In the genomic region with DNA sequence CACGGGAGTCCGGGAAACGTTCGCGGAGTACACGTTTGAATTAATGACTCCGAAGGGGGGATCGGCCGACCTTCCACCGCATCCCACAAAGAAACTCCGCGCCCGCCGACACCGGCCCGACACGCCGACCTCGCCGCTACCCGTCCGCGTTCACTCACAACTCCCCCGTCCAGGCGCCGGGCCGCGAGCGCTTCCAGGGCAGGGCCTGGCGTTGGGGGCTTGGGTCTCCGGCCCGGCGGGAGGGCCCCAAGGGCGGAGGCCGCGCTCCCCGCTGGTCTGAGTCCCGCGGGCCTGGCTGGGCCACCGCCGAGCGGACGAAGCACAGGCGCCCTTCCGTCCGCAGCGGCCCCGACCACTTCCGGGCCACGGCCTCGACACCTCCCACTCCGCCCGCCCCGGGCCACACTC, we compare ENCODE assay signal across 7 cellular contexts. TPM values are rescaled to one million over a fixed set of nuclear protein-coding genes. Genes with fewer than 3 reads are reported as not detected.
DNase-seq lines count a peak whose midpoint lies in the region; ATAC-seq, FAIRE-seq and TF ChIP-seq lines count a peak whose summit lies in the region.
"Not testable (repeated sequence)": the region's sequence is repeated elsewhere in the genome, so short reads cannot be mapped to it uniquely, and the experiment has no call there.

No MANE protein-coding gene starts in this region.

- not testable (repeated sequence) for TF ChIP-seq RAD21 in GM12878 (IDR thresholded peaks at IDR 0.05; ENCODE audit: insufficient read depth, low read depth, low read length)

- not testable (repeated sequence) for H3K4me1 ChIP-seq in HAP-1
- H3K4me1 ChIP-seq in GM12878 (ENCODE audit: control insufficient read depth, insufficient read depth, low read length), result peaks cover 11% of the 10 kb centered on the region
- peaks cover 19 to 23% of the 10 kb centered on the region in 2 experiments for H3K4me1 ChIP-seq in neutrophil (ENCODE audit: control insufficient read depth in 1 of 2, insufficient read depth in 1 of 2, low read depth in 1 of 2, low read length in 1 of 2)

- FAIRE-seq in GM12878 (lab: Jason Lieb, UNC), result not testable (repeated sequence)

- not testable (repeated sequence) for H3K9me2 ChIP-seq in SU-DHL-6 (replicated peaks; ENCODE audit: insufficient read depth, low read length)

- not testable (repeated sequence) for H3K9me3 ChIP-seq in HAP-1; SU-DHL-6 (ENCODE audit: insufficient read depth, low read length); GM12878 (replicated peaks; ENCODE audit: control insufficient read depth, insufficient read depth, low read length); neutrophil

- not testable (repeated sequence) for H3F3A ChIP-seq in SU-DHL-6 (ENCODE audit: insufficient read depth)

- not testable (repeated sequence) for BruUV-seq in GM12878 (replicated peaks; lab: Mats Ljungman, UMichigan)

- POLR2A ChIA-PET in GM12878 (lab: Charles Lee), result not testable (repeated sequence)

- H3K27me3 ChIP-seq in HAP-1 (ENCODE audit: low read depth); SU-DHL-6 (ENCODE audit: low read length); GM12878 (replicated peaks in 1 of 2; ENCODE audit: control insufficient read depth in 2 of 2, insufficient read depth in 2 of 2, low read length in 1 of 2); neutrophil: not testable (repeated sequence)

- TF ChIP-seq EP300 in GM12878 (IDR thresholded peaks at IDR 0.05; ENCODE audit: borderline replicate concordance in 1 of 2, control insufficient read depth in 1 of 2, low read depth in 2 of 2, low read length in 2 of 2), result not testable (repeated sequence)

- TF ChIP-seq CTCF in SU-DHL-6 (IDR thresholded peaks at IDR 0.05; ENCODE audit: insufficient read depth, low read length, poor library complexity, severe bottlenecking); GM12878 (IDR thresholded peaks at IDR 0.05 in 2 of 3, conservative IDR thresholded peaks at IDR 0.05 in 1 of 3; ENCODE audit: control insufficient read depth in 2 of 3, extremely low read depth in 1 of 3, insufficient read depth in 1 of 3, low read depth in 3 of 3, low read length in 3 of 3); neutrophil (IDR thresholded peaks at IDR 0.05): not testable (repeated sequence)

- H3K36me3 ChIP-seq in HAP-1 (replicated peaks), result peaks cover 37% of the 10 kb centered on the region
- peaks cover 18% of the 10 kb centered on the region for H3K36me3 ChIP-seq in SU-DHL-6 (ENCODE audit: low read length)
- H3K36me3 ChIP-seq in GM12878 (ENCODE audit: control insufficient read depth in 2 of 2, insufficient read depth in 2 of 2, low read length in 1 of 2), result peaks cover 13 to 14% of the 10 kb centered on the region in 2 experiments; a peak in 3 of 4 replicates
- peaks cover 16% of the 10 kb centered on the region for H3K36me3 ChIP-seq in neutrophil

- WGBS in GM12878 (ENCODE audit: insufficient coverage, insufficient replicate concordance, low lambda C conversion rate, missing lambda C conversion rate), result 2% methylated on average over 46 of the region's 54 CpGs

- RAD21 ChIA-PET in GM12878 (lab: Charles Lee; ENCODE audit: unreplicated experiment), result not testable (repeated sequence)

- peak overlapping the region; percentile 95 for H3K4me2 ChIP-seq in SU-DHL-6 (ENCODE audit: low read depth, low read length, poor library complexity, severe bottlenecking)
- H3K4me2 ChIP-seq in GM12878 (ENCODE audit: control insufficient read depth, insufficient read depth), result 0 out of 2 replicates have a peak overlapping the region, but pooled peaks have one; percentile 7

- ATAC-seq in GM18517 (IDR thresholded peaks at IDR 0.05; ENCODE audit: unreplicated experiment) (peak; percentile 48), HG03565 (IDR thresholded peaks at IDR 0.05; ENCODE audit: unreplicated experiment) (peak; percentile 53), GM12878 (peak; percentile 84), left ventricle myocardium superior (peak; percentile 89)

- H3K27ac ChIP-seq in SU-DHL-6 (ENCODE audit: low read depth, low read length) (peak overlapping the region; percentile 94), GM12878 (ENCODE audit: control insufficient read depth, insufficient read depth) (peak overlapping the region; percentile 90), neutrophil (peak overlapping the region; percentile 96)

- intact Hi-C loops in GM12878 (cut with micrococcal nuclease; ENCODE audit: unreplicated experiment), result loop anchor here (10.0 kb wide), 1 partner anchor 237 kb away; no protein-coding TSS in a partner anchor
- intact Hi-C loops in left ventricle myocardium superior (cut with micrococcal nuclease), result not testable (repeated sequence)

- H3K9ac ChIP-seq in SU-DHL-6 (ENCODE audit: low read length), result peak overlapping the region; percentile 82
- H3K9ac ChIP-seq in GM12878 (ENCODE audit: control insufficient read depth, insufficient read depth, low read length), result peak overlapping the region; percentile 78

- DNase-seq in HAP-1 (ENCODE audit: low spot score in 2 of 2); GM12878 (ENCODE audit: low read depth, low spot score); left ventricle myocardium superior: not testable (repeated sequence)

- not testable (repeated sequence) for H2AFZ ChIP-seq in SU-DHL-6 (ENCODE audit: low read depth, low read length, severe bottlenecking)
- peak overlapping the region; percentile 97 for H2AFZ ChIP-seq in GM12878 (ENCODE audit: control insufficient read depth, low read depth, low read length)

- H4K20me1 ChIP-seq in SU-DHL-6 (ENCODE audit: low read depth, low read length), result peaks cover 19% of the 10 kb centered on the region
- H4K20me1 ChIP-seq in GM12878 (ENCODE audit: control insufficient read depth, insufficient read depth), result peaks cover 16% of the 10 kb centered on the region

- in situ Hi-C loops in HAP-1 (cut with MboI; ENCODE audit: low sequenced_read_pairs); GM12878 (cut with MboI): not testable (repeated sequence)

- CTCF ChIA-PET in GM12878 (lab: Yijun Ruan, JAX), result not testable (repeated sequence)

- SMC1A ChIA-PET in GM12878 (lab: Charles Lee; ENCODE audit: uncharacterized antibody, unreplicated experiment), result not testable (repeated sequence)

- TF ChIP-seq POLR2A in GM12878 (IDR thresholded peaks at IDR 0.05; ENCODE audit: low read depth, low read length), result not testable (repeated sequence)

- peaks cover 61% of the 10 kb centered on the region for H3K79me2 ChIP-seq in SU-DHL-6 (ENCODE audit: insufficient read depth, low read length)
- peaks cover 56% of the 10 kb centered on the region for H3K79me2 ChIP-seq in GM12878 (ENCODE audit: control insufficient read depth, insufficient read depth, low read length)

- H3K4me3 ChIP-seq in HAP-1 (peak overlapping the region; percentile 97), SU-DHL-6 (ENCODE audit: insufficient read depth, low read length, poor library complexity, severe bottlenecking) (peak overlapping the region; percentile 78), GM12878 (peak overlapping the region; percentile 79), neutrophil (ENCODE audit: low read depth in 1 of 2, low read length in 1 of 2) (peak overlapping the region; percentile 91 to 99)

RNA-seq across cellular contexts. Expression of a gene that starts 0.4 kb away (rescaled TPM):
- total RNA-seq in GM12878 (2013; cell fraction: nucleolus; rRNA removed), result 176 and 199 TPM in 2 replicates
- total RNA-seq in GM12878 (2014; rRNA removed) (169 and 185 TPM in 2 replicates), GM12878 (2014; rRNA removed; fragmentation: Illumina TruSeq; extraction: Trizol) (125 and 137 TPM in 2 replicates), GM12878 (2021) (246 and 258 TPM in 2 replicates), left ventricle myocardium superior (113 TPM)
- 125 TPM for polyA plus RNA-seq in GM12878 (2011; ENCODE audit: low read depth)
- polyA plus RNA-seq in GM12878 (2011; rRNA removed) (96.9 and 128 TPM in 2 replicates), GM12878 (2014; fragmentation: Illumina TruSeq; extraction: Trizol) (79.8 and 192 TPM in 2 replicates), GM12878 (2014; fragmentation: Nextera tagmentation; extraction: Ambion mirVana) (10 to 100 TPM; 38.2 to 63.5 TPM), GM12878 (2014; rRNA removed) (276 and 288 TPM in 2 replicates), GM12878 (2016; fragmentation: Nextera tagmentation; extraction: Ambion mirVana) (100 to 1,000 TPM; 358 to 359 TPM)
- 244 and 298 TPM in 2 replicates for polyA plus RNA-seq in GM12878 (2011; cell fraction: cytosol; rRNA removed)
- polyA plus RNA-seq in GM12878 (2011; cell fraction: nucleus; rRNA removed), result 175 and 214 TPM in 2 replicates
- 153 and 198 TPM in 2 replicates for polyA plus RNA-seq in GM12878 (2012)
- 91.6 and 162 TPM in 2 replicates for polyA minus RNA-seq in GM12878 (2011; rRNA and poly(A)+ RNA removed)
- 65.8 and 76.7 TPM in 2 replicates for polyA minus RNA-seq in GM12878 (2011; cell fraction: cytosol; rRNA and poly(A)+ RNA removed)
- polyA minus RNA-seq in GM12878 (2011; cell fraction: nucleus; rRNA and poly(A)+ RNA removed), result 52.1 and 94.6 TPM in 2 replicates

RNA-seq across cellular contexts. Expression of a gene that starts 16.1 kb away (rescaled TPM):
- total RNA-seq in GM12878 (2013; cell fraction: nucleolus; rRNA removed), result 37.8 and 39.2 TPM in 2 replicates
- total RNA-seq in GM12878 (2014; rRNA removed) (40.3 and 55.7 TPM in 2 replicates), GM12878 (2014; rRNA removed; fragmentation: Illumina TruSeq; extraction: Trizol) (12.7 and 13.5 TPM in 2 replicates), GM12878 (2021) (61.0 and 62.1 TPM in 2 replicates), left ventricle myocardium superior (225 TPM)
- polyA plus RNA-seq in GM12878 (2011; ENCODE audit: low read depth), result 7.1 TPM
- polyA plus RNA-seq in GM12878 (2011; rRNA removed) (18.1 and 35.8 TPM in 2 replicates), GM12878 (2014; fragmentation: Illumina TruSeq; extraction: Trizol) (1.7 and 7.2 TPM in 2 replicates), GM12878 (2014; fragmentation: Nextera tagmentation; extraction: Ambion mirVana) (10 to 100 TPM in 1 of 2 experiments, 1 to 10 TPM in 1; 2.2 to 13.8 TPM), GM12878 (2014; rRNA removed) (65.2 and 71.9 TPM in 2 replicates), GM12878 (2016; fragmentation: Nextera tagmentation; extraction: Ambion mirVana) (10 to 100 TPM; 12.7 to 82.1 TPM)
- polyA plus RNA-seq in GM12878 (2011; cell fraction: cytosol; rRNA removed), result 51.3 and 89.5 TPM in 2 replicates
- 55.2 and 55.6 TPM in 2 replicates for polyA plus RNA-seq in GM12878 (2011; cell fraction: nucleus; rRNA removed)
- polyA plus RNA-seq in GM12878 (2012), result 32.4 and 36.2 TPM in 2 replicates
- polyA minus RNA-seq in GM12878 (2011; rRNA and poly(A)+ RNA removed), result 6.6 and 22.3 TPM in 2 replicates
- polyA minus RNA-seq in GM12878 (2011; cell fraction: cytosol; rRNA and poly(A)+ RNA removed), result 14.2 and 17.0 TPM in 2 replicates
- polyA minus RNA-seq in GM12878 (2011; cell fraction: nucleus; rRNA and poly(A)+ RNA removed), result 11.7 and 20.1 TPM in 2 replicates

RNA-seq across cellular contexts. Expression of a gene that starts 31.3 kb away (rescaled TPM):
- 3.8 and 7.3 TPM in 2 replicates for total RNA-seq in GM12878 (2013; cell fraction: nucleolus; rRNA removed)
- 0.71 and 1.2 TPM in 2 replicates for total RNA-seq in GM12878 (2014; rRNA removed)
- total RNA-seq in GM12878 (2014; rRNA removed; fragmentation: Illumina TruSeq; extraction: Trizol), result 0.22 and 0.23 TPM in 2 replicates
- 0.93 and 1.5 TPM in 2 replicates for total RNA-seq in GM12878 (2021)
- polyA plus RNA-seq in GM12878 (2011; ENCODE audit: low read depth), result not detected
- 0.36 and 0.76 TPM in 2 replicates for polyA plus RNA-seq in GM12878 (2011; rRNA removed)
- 0.88 and 2.8 TPM in 2 replicates for polyA plus RNA-seq in GM12878 (2011; cell fraction: cytosol; rRNA removed)
- polyA plus RNA-seq in GM12878 (2011; cell fraction: nucleus; rRNA removed), result 23.0 and 27.6 TPM in 2 replicates
- 0.26 and 0.46 TPM in 2 replicates for polyA plus RNA-seq in GM12878 (2012)
- polyA plus RNA-seq in GM12878 (2014; fragmentation: Illumina TruSeq; extraction: Trizol), result 0.06 TPM in 1 of 2 replicates, not detected in the other
- polyA plus RNA-seq in GM12878 (2014; fragmentation: Nextera tagmentation; extraction: Ambion mirVana), result under 1 TPM; 0.10 to 0.13 TPM
- 0.79 and 1.7 TPM in 2 replicates for polyA plus RNA-seq in GM12878 (2014; rRNA removed)
- under 1 TPM; 0.20 to 0.36 TPM for polyA plus RNA-seq in GM12878 (2016; fragmentation: Nextera tagmentation; extraction: Ambion mirVana)
- 0.46 and 0.51 TPM in 2 replicates for polyA minus RNA-seq in GM12878 (2011; rRNA and poly(A)+ RNA removed)
- polyA minus RNA-seq in GM12878 (2011; cell fraction: cytosol; rRNA and poly(A)+ RNA removed), result 0.42 TPM in 1 of 2 replicates, not detected in the other
- 2.1 and 4.7 TPM in 2 replicates for polyA minus RNA-seq in GM12878 (2011; cell fraction: nucleus; rRNA and poly(A)+ RNA removed)
- total RNA-seq in left ventricle myocardium superior, result 0.47 TPM

RNA-seq across cellular contexts. Expression of a gene that starts 44.1 kb away (rescaled TPM):
- 52.9 and 53.6 TPM in 2 replicates for total RNA-seq in GM12878 (2013; cell fraction: nucleolus; rRNA removed)
- total RNA-seq in GM12878 (2014; rRNA removed), result 26.0 and 36.5 TPM in 2 replicates
- 6.0 and 6.9 TPM in 2 replicates for total RNA-seq in GM12878 (2014; rRNA removed; fragmentation: Illumina TruSeq; extraction: Trizol)
- total RNA-seq in GM12878 (2021), result 27.8 and 33.2 TPM in 2 replicates
- 3.8 TPM for polyA plus RNA-seq in GM12878 (2011; ENCODE audit: low read depth)
- polyA plus RNA-seq in GM12878 (2011; rRNA removed), result 3.1 and 10.8 TPM in 2 replicates
- 11.5 and 28.4 TPM in 2 replicates for polyA plus RNA-seq in GM12878 (2011; cell fraction: cytosol; rRNA removed)
- 140 and 186 TPM in 2 replicates for polyA plus RNA-seq in GM12878 (2011; cell fraction: nucleus; rRNA removed)
- polyA plus RNA-seq in GM12878 (2012), result 14.9 and 18.6 TPM in 2 replicates
- 0.32 and 2.3 TPM in 2 replicates for polyA plus RNA-seq in GM12878 (2014; fragmentation: Illumina TruSeq; extraction: Trizol)
- 1 to 10 TPM in 1 of 2 experiments, under 1 TPM in 1; 0.23 to 2.1 TPM for polyA plus RNA-seq in GM12878 (2014; fragmentation: Nextera tagmentation; extraction: Ambion mirVana)
- 26.7 and 34.0 TPM in 2 replicates for polyA plus RNA-seq in GM12878 (2014; rRNA removed)
- 10 to 100 TPM; 18.2 to 25.6 TPM for polyA plus RNA-seq in GM12878 (2016; fragmentation: Nextera tagmentation; extraction: Ambion mirVana)
- polyA minus RNA-seq in GM12878 (2011; rRNA and poly(A)+ RNA removed), result 6.8 and 16.1 TPM in 2 replicates
- polyA minus RNA-seq in GM12878 (2011; cell fraction: cytosol; rRNA and poly(A)+ RNA removed), result 7.1 and 8.9 TPM in 2 replicates
- 28.9 and 32.5 TPM in 2 replicates for polyA minus RNA-seq in GM12878 (2011; cell fraction: nucleus; rRNA and poly(A)+ RNA removed)
- total RNA-seq in left ventricle myocardium superior, result 14.2 TPM

RNA-seq across cellular contexts. Expression of a gene that starts 52.9 kb away (rescaled TPM):
- 13.3 and 13.5 TPM in 2 replicates for total RNA-seq in GM12878 (2013; cell fraction: nucleolus; rRNA removed)
- total RNA-seq in GM12878 (2014; rRNA removed) (22.4 and 25.4 TPM in 2 replicates), GM12878 (2014; rRNA removed; fragmentation: Illumina TruSeq; extraction: Trizol) (9.4 and 10.8 TPM in 2 replicates), GM12878 (2021) (25.7 and 26.1 TPM in 2 replicates), left ventricle myocardium superior (42.4 TPM)
- 2.5 TPM for polyA plus RNA-seq in GM12878 (2011; ENCODE audit: low read depth)
- polyA plus RNA-seq in GM12878 (2011; rRNA removed) (4.1 and 6.4 TPM in 2 replicates), GM12878 (2014; fragmentation: Illumina TruSeq; extraction: Trizol) (2.2 and 5.6 TPM in 2 replicates), GM12878 (2014; fragmentation: Nextera tagmentation; extraction: Ambion mirVana) (1 to 10 TPM in 1 of 2 experiments, under 1 TPM in 1; 0.42 to 5.0 TPM), GM12878 (2014; rRNA removed) (28.0 and 34.9 TPM in 2 replicates), GM12878 (2016; fragmentation: Nextera tagmentation; extraction: Ambion mirVana) (10 to 100 TPM; 13.4 to 25.4 TPM)
- polyA plus RNA-seq in GM12878 (2011; cell fraction: cytosol; rRNA removed), result 7.4 and 14.2 TPM in 2 replicates
- polyA plus RNA-seq in GM12878 (2011; cell fraction: nucleus; rRNA removed), result 26.4 and 33.0 TPM in 2 replicates
- 7.3 and 9.3 TPM in 2 replicates for polyA plus RNA-seq in GM12878 (2012)
- 3.1 and 5.9 TPM in 2 replicates for polyA minus RNA-seq in GM12878 (2011; rRNA and poly(A)+ RNA removed)
- polyA minus RNA-seq in GM12878 (2011; cell fraction: cytosol; rRNA and poly(A)+ RNA removed), result 4.1 and 5.5 TPM in 2 replicates
- polyA minus RNA-seq in GM12878 (2011; cell fraction: nucleus; rRNA and poly(A)+ RNA removed), result 9.1 and 16.8 TPM in 2 replicates
